22 cellular contexts compared by ENCODE assay signal in the genomic region with DNA sequence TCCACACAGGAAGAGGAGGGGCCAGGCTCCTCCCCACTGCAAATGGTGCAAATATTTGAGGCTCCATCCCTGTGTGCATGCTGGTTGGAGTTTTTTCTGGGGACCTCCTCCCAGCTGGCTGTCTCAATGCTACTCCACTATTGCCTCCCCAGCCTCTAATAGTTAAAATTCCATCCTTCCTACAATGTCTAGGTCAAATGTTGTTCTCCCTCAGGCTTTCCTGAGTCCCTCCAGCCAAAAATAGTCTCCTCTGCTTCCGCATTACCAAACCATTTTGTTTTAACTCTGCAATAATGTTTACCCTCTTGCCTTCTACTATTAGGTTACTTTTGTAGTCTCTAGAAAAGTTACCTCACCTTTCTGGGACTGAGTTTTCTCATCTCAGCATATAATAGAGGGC. TPM values are rescaled to one million over a fixed set of nuclear protein-coding genes. Genes with fewer than 3 reads are reported as not detected.
DNase-seq lines count a peak whose midpoint lies in the region; ATAC-seq, FAIRE-seq and TF ChIP-seq lines count a peak whose summit lies in the region.
"Had no signal": no experiment of that assay in that cellular context is flagged by ENCODE, and none has a peak within 500 bp of the region (broad histone marks: within the 10 kb centered on the region; RNA-seq: fewer than 3 reads in every experiment).

No MANE protein-coding gene starts in this region.

- H3K4me1 Mint-ChIP-seq in nephron progenitor cell: peaks cover 50% of the 10 kb centered on the region

- no peaks in the 10 kb centered on the region for H4K20me1 ChIP-seq in keratinocyte (ENCODE audit: control insufficient read depth, extremely low read depth, insufficient read depth, low read length)

- H3K4me3 Mint-ChIP-seq in nephron progenitor cell: no peak overlapping the region

- dilution Hi-C loops in keratinocyte (cut with MboI; ENCODE audit: extremely low pct_ligation_motif_present, low sequenced_read_pairs): no loop called here

- intact Hi-C loops in breast epithelium (cut with DNase I; ENCODE audit: low total_unique reads): no loop called here

- H3K27me3 ChIP-seq in HUES64 (ENCODE audit: insufficient read depth, low read length) (no peaks in the 10 kb centered on the region), breast epithelium (no peaks in the 10 kb centered on the region), keratinocyte (ENCODE audit: control insufficient read depth, extremely low read depth, insufficient read depth, low read length) (no peaks in the 10 kb centered on the region), thoracic aorta (replicated peaks; ENCODE audit: insufficient read depth) (no peaks in the 10 kb centered on the region)
- H3K27me3 ChIP-seq: BE2C, foreskin keratinocyte, ovary had no signal

- peak; percentile 72 for ATAC-seq in thoracic aorta (ENCODE audit: insufficient number of reproducible peaks, low FRiP score, low read depth)
- ATAC-seq in GM21825 (IDR thresholded peaks at IDR 0.05; ENCODE audit: unreplicated experiment): no peak
- ATAC-seq: foreskin keratinocyte, left colon had no signal

- TF ChIP-seq POLR2A in breast epithelium (IDR thresholded peaks at IDR 0.05): no peak

- FAIRE-seq in keratinocyte (lab: Jason Lieb, UNC): no peak
- FAIRE-seq: endometrium, GM19239 had no signal

- H3K36me3 ChIP-seq in HUES64 (ENCODE audit: insufficient read depth, low read length) (no peaks in the 10 kb centered on the region), breast epithelium (no peaks in the 10 kb centered on the region), keratinocyte (ENCODE audit: control insufficient read depth in 2 of 2, extremely low read depth in 1 of 2, insufficient read depth in 2 of 2, low read length in 2 of 2) (no peaks in the 10 kb centered on the region), thoracic aorta (no peaks in the 10 kb centered on the region)
- H3K36me3 ChIP-seq: BE2C, ovary had no signal

- TF ChIP-seq CTCF in breast epithelium (IDR thresholded peaks at IDR 0.05) (no peak), keratinocyte (optimal IDR thresholded peaks at IDR 0.05 in 1 of 3, IDR thresholded peaks at IDR 0.05 in 1 of 3, conservative IDR thresholded peaks at IDR 0.05 in 1 of 3; ENCODE audit: extremely low read depth in 1 of 3, insufficient read depth in 2 of 3, low read length in 3 of 3) (no peak), thoracic aorta (IDR thresholded peaks at IDR 0.05) (no peak), nephron progenitor cell (IDR thresholded peaks at IDR 0.05) (no peak)

- peaks cover 42% of the 10 kb centered on the region for H3K4me1 ChIP-seq in HUES64 (ENCODE audit: insufficient read depth, low read length)
- H3K4me1 ChIP-seq in breast epithelium: peaks cover 7 to 35% of the 10 kb centered on the region in 2 donors
- H3K4me1 ChIP-seq in keratinocyte (ENCODE audit: control insufficient read depth, extremely low read depth, insufficient read depth, low read length): peaks cover 51% of the 10 kb centered on the region
- peaks cover 47 to 59% of the 10 kb centered on the region in 2 donors for H3K4me1 ChIP-seq in thoracic aorta (ENCODE audit: control insufficient read depth in 1 of 2, low read depth in 2 of 2)
- H3K4me1 ChIP-seq: BE2C had no signal

- H2AFZ ChIP-seq in keratinocyte (ENCODE audit: control insufficient read depth, low read length): no peak overlapping the region
- H2AFZ ChIP-seq: PC-9 had no signal

- 89% methylated on average over 1 of the region's 1 CpG for WGBS in HUES64

- H3K9ac ChIP-seq in HUES64 (ENCODE audit: low read depth, low read length): peak overlapping the region; percentile 86; the same call in 1 of the 2 replicates
- H3K9ac ChIP-seq in keratinocyte (ENCODE audit: control insufficient read depth, extremely low read depth, insufficient read depth, low read length): no peak overlapping the region

- peaks cover 2% of the 10 kb centered on the region for H3K27me3 Mint-ChIP-seq in nephron progenitor cell (ENCODE audit: low read depth, poor library complexity)

- DNase-seq in breast epithelium (ENCODE audit: low spot score in 2 of 2) (peak in 1 of 2 donors; percentile 44), keratinocyte (ENCODE audit: low read depth, low spot score) (no peak), thoracic aorta (ENCODE audit: low spot score) (no peak), nephron progenitor cell (no peak), NCI-H524 (lab: John Stamatoyannopoulos, UW) (no peak), activated gamma-delta T cell treated with Interleukin-2 at 50 U/mL for 16 hours (no peak)
- DNase-seq: BE2C; left colon; NCI-H1436; NCI-H2171 treated with DMSO at 0.1 percent for 48 hours; NCI-H82; ovary; PC-9; stimulated activated CD4-positive, alpha-beta T cell treated with anti-CD3 and anti-CD28 coated beads, Interleukin-4, amount 100 ng/mL, for 24 hours had no signal

- H3K27ac ChIP-seq in HUES64 (ENCODE audit: low read depth, low read length): peak overlapping the region; percentile 98
- peak overlapping the region; percentile 91 to 92 for H3K27ac ChIP-seq in breast epithelium
- H3K27ac ChIP-seq in keratinocyte (ENCODE audit: control insufficient read depth, insufficient read depth, low read length): no peak overlapping the region
- H3K27ac ChIP-seq in thoracic aorta: peak overlapping the region; percentile 93
- H3K27ac ChIP-seq: ovary, PC-9 had no signal

- no peaks in the 10 kb centered on the region for H3K79me2 ChIP-seq in keratinocyte (ENCODE audit: control insufficient read depth, insufficient read depth, low read length)

- peak overlapping the region; percentile 81 for H3K4me2 ChIP-seq in keratinocyte (ENCODE audit: control insufficient read depth, extremely low read depth, insufficient read depth, low read depth, low read length)
- H3K4me2 ChIP-seq: PC-9 had no signal

- H3K9me1 ChIP-seq in keratinocyte (ENCODE audit: control insufficient read depth, extremely low read depth, insufficient read depth, low read length): no peaks in the 10 kb centered on the region

- H3K4me3 ChIP-seq in HUES64 (ENCODE audit: low read length) (no peak overlapping the region), breast epithelium (no peak overlapping the region), keratinocyte (ENCODE audit: control insufficient read depth in 2 of 3, extremely low read depth in 1 of 3, insufficient read depth in 2 of 3, low read depth in 1 of 3, low read length in 3 of 3) (no peak overlapping the region), thoracic aorta (no peak overlapping the region)
- H3K4me3 ChIP-seq: ovary, PC-9 had no signal

- H3K9me3 Mint-ChIP-seq in nephron progenitor cell: peaks cover 20% of the 10 kb centered on the region

- H3K36me3 Mint-ChIP-seq in nephron progenitor cell (ENCODE audit: low read depth): no peaks in the 10 kb centered on the region

- no peaks in the 10 kb centered on the region for H3K9me3 ChIP-seq in HUES64 (ENCODE audit: insufficient read depth, low read depth, low read length)
- H3K9me3 ChIP-seq in breast epithelium: no peaks in the 10 kb centered on the region
- no peaks in the 10 kb centered on the region for H3K9me3 ChIP-seq in keratinocyte (ENCODE audit: control insufficient read depth, low read depth, low read length)
- no peaks in the 10 kb centered on the region for H3K9me3 ChIP-seq in thoracic aorta
- H3K9me3 ChIP-seq: BE2C, ovary had no signal

- H3K27ac Mint-ChIP-seq in nephron progenitor cell: no peak overlapping the region

RNA-seq across cellular contexts. Expression of a gene that starts 29.6 kb away (rescaled TPM):
- not detected for polyA plus RNA-seq in HUES64 (2013, experiment 1 of 2)
- not detected for polyA plus RNA-seq in HUES64 (2013, experiment 2 of 2)
- total RNA-seq in breast epithelium (1 to 10 TPM; 4.3 to 9.4 (median 7.0) TPM), thoracic aorta (not detected)
- polyA plus RNA-seq in keratinocyte: 0.07 to 0.17 TPM in 2 of 3 replicates, not detected in the other
- polyA plus RNA-seq in keratinocyte (2011; ENCODE audit: low read depth): not detected
- 0.04 TPM in 1 of 2 replicates, not detected in the other for polyA plus RNA-seq in keratinocyte (2011; cell fraction: cytosol; rRNA removed)
- not detected in 2 replicates for polyA plus RNA-seq in keratinocyte (2011; cell fraction: nucleus; rRNA removed)
- polyA plus RNA-seq in keratinocyte (2012; ENCODE audit: low replicate concordance): 0.30 TPM in 1 of 2 replicates, not detected in the other
- 0.93 to 1.3 TPM in 2 of 3 replicates, not detected in the other for polyA minus RNA-seq in keratinocyte
- not detected for polyA minus RNA-seq in keratinocyte (2011; cell fraction: cytosol; rRNA and poly(A)+ RNA removed)
- polyA minus RNA-seq in keratinocyte (2011; cell fraction: nucleus; rRNA and poly(A)+ RNA removed): not detected in 2 replicates
- total RNA-seq: foreskin keratinocyte, HT1080, mucosa of gallbladder, PC-9, SK-MEL-5 had no signal
- polyA plus RNA-seq: foreskin keratinocyte had no signal

RNA-seq across cellular contexts. Expression of a gene that starts 33.6 kb away (rescaled TPM):
- not detected for polyA plus RNA-seq in HUES64 (2013, experiment 1 of 2)
- not detected for polyA plus RNA-seq in HUES64 (2013, experiment 2 of 2)
- total RNA-seq in breast epithelium (100 to 1,000 TPM in 2 of 3 donors, 10 to 100 TPM in 1; 79.5 to 141 (median 132) TPM), thoracic aorta (100 to 1,000 TPM; 292 to 375 TPM)
- polyA plus RNA-seq in keratinocyte: 0.05 TPM in 2 of 3 replicates, not detected in the other
- polyA plus RNA-seq in keratinocyte (2011; ENCODE audit: low read depth): 1.9 TPM
- not detected in 2 replicates for polyA plus RNA-seq in keratinocyte (2011; cell fraction: cytosol; rRNA removed)
- not detected in 2 replicates for polyA plus RNA-seq in keratinocyte (2011; cell fraction: nucleus; rRNA removed)
- polyA plus RNA-seq in keratinocyte (2012; ENCODE audit: low replicate concordance): 1.0 TPM in 1 of 2 replicates, not detected in the other
- not detected in 3 replicates for polyA minus RNA-seq in keratinocyte
- polyA minus RNA-seq in keratinocyte (2011; cell fraction: cytosol; rRNA and poly(A)+ RNA removed): not detected
- not detected in 2 replicates for polyA minus RNA-seq in keratinocyte (2011; cell fraction: nucleus; rRNA and poly(A)+ RNA removed)
- total RNA-seq: foreskin keratinocyte, HT1080, PC-9, SK-MEL-5 had no signal
- polyA plus RNA-seq: foreskin keratinocyte had no signal
